In the genomic region with DNA sequence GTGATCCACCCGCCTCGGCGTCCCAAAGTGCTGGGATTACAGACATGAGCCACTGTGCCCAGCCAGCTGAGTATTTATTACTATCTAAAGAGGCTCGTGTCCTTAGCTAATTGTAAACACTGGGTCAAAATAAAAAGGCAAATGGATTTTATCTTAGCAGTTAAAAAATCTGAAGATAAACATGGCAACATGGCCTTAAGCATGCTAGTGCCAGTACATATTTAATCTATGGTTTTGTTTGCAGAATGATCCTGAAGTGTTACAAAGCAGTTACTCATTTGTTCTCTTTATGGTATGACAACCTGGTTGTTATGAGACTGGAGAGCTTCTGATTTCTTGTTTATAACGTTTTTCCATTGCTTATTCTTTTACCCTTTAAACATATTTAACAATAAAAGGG, we compare ENCODE assay signal across 21 cellular contexts. TPM values are rescaled to one million over a fixed set of nuclear protein-coding genes. Genes with fewer than 3 reads are reported as not detected.
DNase-seq lines count a peak whose midpoint lies in the region; ATAC-seq, FAIRE-seq and TF ChIP-seq lines count a peak whose summit lies in the region.
"Had no signal": no experiment of that assay in that cellular context is flagged by ENCODE, and none has a peak within 500 bp of the region (broad histone marks: within the 10 kb centered on the region; RNA-seq: fewer than 3 reads in every experiment).

No MANE protein-coding gene starts in this region.

- ATAC-seq in left lung (peak; percentile 49), GM18505 (IDR thresholded peaks at IDR 0.05; ENCODE audit: unreplicated experiment) (no peak)
- ATAC-seq in activated naive CD8-positive, alpha-beta T cell treated with anti-CD3 and anti-CD28 coated beads, Interleukin-2, amount 50 U/mL, for 24 hours = no peak
- no peak for ATAC-seq in naive thymus-derived CD4-positive, alpha-beta T cell
- ATAC-seq: GM12878 had no signal

- DNase-seq in astrocyte (ENCODE audit: low read depth) (no peak), left lung (no peak)
- DNase-seq in activated naive CD8-positive, alpha-beta T cell treated with anti-CD3 and anti-CD28 coated beads, Interleukin-2, amount 50 U/mL, for 24 hours = no peak
- DNase-seq in activated CD8-positive, alpha-beta memory T cell treated with anti-CD3 and anti-CD28 coated beads for 24 hours = no peak
- DNase-seq in naive thymus-derived CD4-positive, alpha-beta T cell = no peak
- DNase-seq: aorta, colonic mucosa, foreskin melanocyte, MV-4-11, NCI-H1694 treated with DMSO at 0.1 percent for 48 hours, NCI-H2227 treated with DMSO at 0.1 percent for 48 hours, nephron progenitor cell, PC-9, SIG-M5 had no signal

- no peaks in the 10 kb centered on the region for H3K9me3 Mint-ChIP-seq in astrocyte (ENCODE audit: unreplicated experiment)
- no peaks in the 10 kb centered on the region for H3K9me3 Mint-ChIP-seq in activated naive CD8-positive, alpha-beta T cell treated with anti-CD3 and anti-CD28 coated beads, Interleukin-2, amount 50 U/mL, for 24 hours
- no peaks in the 10 kb centered on the region for H3K9me3 Mint-ChIP-seq in naive thymus-derived CD4-positive, alpha-beta T cell
- H3K9me3 Mint-ChIP-seq: CD14-positive monocyte, nephron progenitor cell had no signal

- peaks cover 7% of the 10 kb centered on the region for H4K20me1 ChIP-seq in astrocyte (ENCODE audit: insufficient read depth, low read length)

- no peaks in the 10 kb centered on the region for H3K27me3 Mint-ChIP-seq in astrocyte (ENCODE audit: low read depth, unreplicated experiment)
- H3K27me3 Mint-ChIP-seq in activated naive CD8-positive, alpha-beta T cell treated with anti-CD3 and anti-CD28 coated beads, Interleukin-2, amount 50 U/mL, for 24 hours = no peaks in the 10 kb centered on the region
- no peaks in the 10 kb centered on the region for H3K27me3 Mint-ChIP-seq in naive thymus-derived CD4-positive, alpha-beta T cell
- H3K27me3 Mint-ChIP-seq: progenitor cell of endocrine pancreas had no signal

- TF ChIP-seq CTCF in astrocyte (IDR thresholded peaks at IDR 0.05; ENCODE audit: insufficient read depth, low read depth, low read length) (no peak), left lung (IDR thresholded peaks at IDR 0.05) (no peak)

- no peak overlapping the region for H3K4me3 Mint-ChIP-seq in astrocyte (ENCODE audit: unreplicated experiment)
- no peak overlapping the region for H3K4me3 Mint-ChIP-seq in activated naive CD8-positive, alpha-beta T cell treated with anti-CD3 and anti-CD28 coated beads, Interleukin-2, amount 50 U/mL, for 24 hours
- no peak overlapping the region for H3K4me3 Mint-ChIP-seq in naive thymus-derived CD4-positive, alpha-beta T cell
- H3K4me3 Mint-ChIP-seq: CD14-positive monocyte, nephron progenitor cell had no signal

- no peaks in the 10 kb centered on the region for H3K36me3 ChIP-seq in ACC112 (ENCODE audit: insufficient read depth, low read length)
- no peaks in the 10 kb centered on the region for H3K36me3 ChIP-seq in astrocyte (ENCODE audit: insufficient read depth, low read length)
- no peaks in the 10 kb centered on the region for H3K36me3 ChIP-seq in left lung
- no peaks in the 10 kb centered on the region for H3K36me3 ChIP-seq in stomach smooth muscle (ENCODE audit: control insufficient read depth in 2 of 2, insufficient read depth in 2 of 2, low read length in 2 of 2)
- no peaks in the 10 kb centered on the region for H3K36me3 ChIP-seq in naive thymus-derived CD4-positive, alpha-beta T cell (ENCODE audit: control insufficient read depth in 2 of 3, insufficient read depth in 3 of 3, low read length in 3 of 3)
- H3K36me3 ChIP-seq: colonic mucosa had no signal

- no peak overlapping the region for H2AFZ ChIP-seq in ACC112 (ENCODE audit: low read length, unreplicated experiment)
- no peak overlapping the region for H2AFZ ChIP-seq in astrocyte (ENCODE audit: low read depth, low read length)
- H2AFZ ChIP-seq: PC-9 had no signal

- CTCF ChIA-PET in naive thymus-derived CD4-positive, alpha-beta T cell (lab: Charles Lee) = interaction anchor here (0.6 to 6.6 kb wide), 4 partner anchors 43 to 76 kb away, joined by 3 to 52 read pairs (median 3); no protein-coding TSS in a partner anchor

- H3K4me3 ChIP-seq in ACC112 (ENCODE audit: low read depth, low read length) (no peak overlapping the region), astrocyte (ENCODE audit: insufficient read depth, low read depth, low read length) (no peak overlapping the region), left lung (no peak overlapping the region), stomach smooth muscle (ENCODE audit: low read length in 2 of 2) (no peak overlapping the region)
- no peak overlapping the region for H3K4me3 ChIP-seq in naive thymus-derived CD4-positive, alpha-beta T cell (ENCODE audit: low read length)
- H3K4me3 ChIP-seq: A549, colonic mucosa, GM12878, PC-9 had no signal

- H3K4me2 ChIP-seq in astrocyte (ENCODE audit: low read length) = no peak overlapping the region
- H3K4me2 ChIP-seq: A549, PC-9 had no signal

- H3K4me1 ChIP-seq in ACC112 (ENCODE audit: control insufficient read depth, insufficient read depth, low read length, unreplicated experiment) (peaks cover 33% of the 10 kb centered on the region), astrocyte (ENCODE audit: insufficient read depth, low read length) (peaks cover 20% of the 10 kb centered on the region), left lung (peaks cover 0 to 16% of the 10 kb centered on the region in 2 donors), stomach smooth muscle (ENCODE audit: control insufficient read depth, insufficient read depth, low read length) (peaks cover 9% of the 10 kb centered on the region)
- no peaks in the 10 kb centered on the region for H3K4me1 ChIP-seq in naive thymus-derived CD4-positive, alpha-beta T cell (ENCODE audit: control insufficient read depth in 2 of 2, insufficient read depth in 2 of 2, low read length in 2 of 2)
- H3K4me1 ChIP-seq: A549, colonic mucosa had no signal

- H3K27ac Mint-ChIP-seq in astrocyte (ENCODE audit: unreplicated experiment) = no peak overlapping the region
- no peak overlapping the region for H3K27ac Mint-ChIP-seq in activated naive CD8-positive, alpha-beta T cell treated with anti-CD3 and anti-CD28 coated beads, Interleukin-2, amount 50 U/mL, for 24 hours
- no peak overlapping the region for H3K27ac Mint-ChIP-seq in naive thymus-derived CD4-positive, alpha-beta T cell
- H3K27ac Mint-ChIP-seq: nephron progenitor cell, progenitor cell of endocrine pancreas had no signal

- H3K27ac ChIP-seq in ACC112 (ENCODE audit: low read depth, low read length) (peak overlapping the region; percentile 89), astrocyte (ENCODE audit: low read depth, low read length) (peak overlapping the region; percentile 76), left lung (peak overlapping the region; percentile 70 to 80), stomach smooth muscle (ENCODE audit: low read length) (peak overlapping the region; percentile 33)
- no peak overlapping the region for H3K27ac ChIP-seq in naive thymus-derived CD4-positive, alpha-beta T cell (ENCODE audit: low read depth, low read length)
- H3K27ac ChIP-seq: A549, colonic mucosa, PC-9 had no signal

- intact Hi-C loops in left lung (cut with DNase I) = loop anchor here in 1 of 2 donors (10.0 kb wide), 1 partner anchor 52 kb away; a partner anchor contains a TSS
- intact Hi-C loops in naive thymus-derived CD4-positive, alpha-beta T cell (cut with micrococcal nuclease) = no loop called here

- TF ChIP-seq POLR2A in GM18505 (IDR thresholded peaks at IDR 0.05; ENCODE audit: borderline replicate concordance, extremely low read depth, insufficient read depth, insufficient read length) = no peak

- H3K4me1 Mint-ChIP-seq in astrocyte (ENCODE audit: low read depth, unreplicated experiment) = peaks cover 29% of the 10 kb centered on the region
- H3K4me1 Mint-ChIP-seq in activated naive CD8-positive, alpha-beta T cell treated with anti-CD3 and anti-CD28 coated beads, Interleukin-2, amount 50 U/mL, for 24 hours = peaks cover 9% of the 10 kb centered on the region
- peaks cover 0 to 13% (median 0%) of the 10 kb centered on the region in 7 donors for H3K4me1 Mint-ChIP-seq in naive thymus-derived CD4-positive, alpha-beta T cell

- no peaks in the 10 kb centered on the region for H3K79me2 ChIP-seq in ACC112 (ENCODE audit: control insufficient read depth, insufficient read depth, low read length, unreplicated experiment)
- H3K79me2 ChIP-seq in astrocyte (ENCODE audit: insufficient read depth, low read length) = no peaks in the 10 kb centered on the region

- POLR2A ChIA-PET in naive thymus-derived CD4-positive, alpha-beta T cell (lab: Charles Lee) = no interaction called here

- no peak overlapping the region for H3K9ac ChIP-seq in astrocyte (ENCODE audit: low read length)
- H3K9ac ChIP-seq in stomach smooth muscle (ENCODE audit: low read length in 2 of 2) = no peak overlapping the region

- FAIRE-seq in astrocyte (lab: Jason Lieb, UNC) = no peak
- FAIRE-seq: A549, GM12878 had no signal

- H3K27me3 ChIP-seq in ACC112 (ENCODE audit: insufficient read depth, low read length) = no peaks in the 10 kb centered on the region
- no peaks in the 10 kb centered on the region for H3K27me3 ChIP-seq in astrocyte (ENCODE audit: insufficient read depth, low read length)
- no peaks in the 10 kb centered on the region for H3K27me3 ChIP-seq in left lung
- no peaks in the 10 kb centered on the region for H3K27me3 ChIP-seq in stomach smooth muscle (ENCODE audit: control insufficient read depth in 1 of 2, insufficient read depth in 2 of 2, low read length in 2 of 2)
- H3K27me3 ChIP-seq in naive thymus-derived CD4-positive, alpha-beta T cell (ENCODE audit: control insufficient read depth in 2 of 2, insufficient read depth in 2 of 2, low read length in 2 of 2) = no peaks in the 10 kb centered on the region
- H3K27me3 ChIP-seq: colonic mucosa had no signal

- peaks cover 2% of the 10 kb centered on the region for H3K36me3 Mint-ChIP-seq in astrocyte (ENCODE audit: low read depth, unreplicated experiment)
- no peaks in the 10 kb centered on the region for H3K36me3 Mint-ChIP-seq in activated naive CD8-positive, alpha-beta T cell treated with anti-CD3 and anti-CD28 coated beads, Interleukin-2, amount 50 U/mL, for 24 hours (ENCODE audit: low read depth)
- no peaks in the 10 kb centered on the region for H3K36me3 Mint-ChIP-seq in naive thymus-derived CD4-positive, alpha-beta T cell
- H3K36me3 Mint-ChIP-seq: CD14-positive monocyte had no signal

- H3K9me3 ChIP-seq in astrocyte (ENCODE audit: insufficient read depth, low read depth, low read length) (no peaks in the 10 kb centered on the region), left lung (no peaks in the 10 kb centered on the region), stomach smooth muscle (ENCODE audit: control insufficient read depth in 2 of 2, low read length in 2 of 2) (no peaks in the 10 kb centered on the region)
- H3K9me3 ChIP-seq in naive thymus-derived CD4-positive, alpha-beta T cell (ENCODE audit: control insufficient read depth in 2 of 3, low read length in 3 of 3) = no peaks in the 10 kb centered on the region
- H3K9me3 ChIP-seq: A549, colonic mucosa had no signal

RNA-seq across cellular contexts. Expression of a gene that starts 3.9 kb away (rescaled TPM):
- total RNA-seq in astrocyte = 17.5 and 19.6 TPM in 2 replicates
- total RNA-seq in left lung = 10 to 100 TPM; 19.1 to 50.0 TPM
- 10 to 100 TPM in 1 of 5 experiments, 1 to 10 TPM in 2, under 1 TPM in 2; 0.64 to 11.3 (median 2.3) TPM for total RNA-seq in naive thymus-derived CD4-positive, alpha-beta T cell
- under 1 TPM in 1 of 2 donors, not detected in 1; 0.14 TPM for polyA plus RNA-seq in naive thymus-derived CD4-positive, alpha-beta T cell
- total RNA-seq: PC-9 had no signal
- polyA plus RNA-seq: CD14-positive monocyte had no signal
